ENCODE assay signal across 26 cellular contexts in the genomic region with DNA sequence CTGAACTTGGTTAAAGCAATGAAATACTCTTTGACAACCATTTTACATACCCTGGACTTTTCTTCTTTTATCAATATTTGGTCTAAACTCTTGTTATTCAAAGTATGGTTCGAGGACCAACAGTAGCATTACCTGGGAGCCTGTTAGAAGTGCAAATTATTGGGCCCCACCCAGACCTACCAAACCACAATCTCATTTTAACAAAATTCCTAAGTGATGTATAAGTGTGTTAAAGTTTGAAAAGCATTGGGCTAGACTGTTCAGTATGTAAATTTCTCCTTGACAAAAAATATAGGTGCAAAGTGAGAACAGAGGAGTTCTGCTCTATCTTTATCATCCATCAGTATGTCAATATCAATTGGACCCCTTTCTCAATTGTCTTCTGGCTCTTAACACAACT.
A peak's percentile ranks its signal among the peaks of the same experiment; 100 is the strongest.
DNase-seq lines count a peak whose midpoint lies in the region; ATAC-seq, FAIRE-seq and TF ChIP-seq lines count a peak whose summit lies in the region.
"Had no signal": no experiment of that assay in that cellular context is flagged by ENCODE, and none has a peak within 500 bp of the region (broad histone marks: within the 10 kb centered on the region; RNA-seq: fewer than 3 reads in every experiment).

No MANE protein-coding gene starts in this region.

- H3K36me3 ChIP-seq in PC-3 (ENCODE audit: low read depth, low read length) (no peaks in the 10 kb centered on the region), GM23338 (ENCODE audit: insufficient read depth) (no peaks in the 10 kb centered on the region)
- H3K36me3 ChIP-seq: BLaER1 treated with 17β-estradiol and CSF1 and Interleukin-3, amounts not matched to agents 10 nM and 100 nM had no signal

- intact Hi-C loops in PC-3 (cut with micrococcal nuclease), result no loop called here

- H3K4me1 Mint-ChIP-seq in GM23338, result no peaks in the 10 kb centered on the region

- H3K79me2 ChIP-seq in PC-3 (ENCODE audit: low read length), result no peaks in the 10 kb centered on the region
- no peaks in the 10 kb centered on the region for H3K79me2 ChIP-seq in GM23338 (replicated peaks; ENCODE audit: insufficient read depth)

- H3K4me1 ChIP-seq in PC-3 (ENCODE audit: insufficient read depth, low read length) (peaks cover 9% of the 10 kb centered on the region), GM23338 (ENCODE audit: insufficient read depth) (no peaks in the 10 kb centered on the region)
- H3K4me1 ChIP-seq: BLaER1 treated with 17β-estradiol and CSF1 and Interleukin-3, amounts not matched to agents 10 nM and 100 nM; Caco-2 had no signal

- H3K36me3 Mint-ChIP-seq in GM23338 (ENCODE audit: low read depth), result no peaks in the 10 kb centered on the region
- H3K36me3 Mint-ChIP-seq: CD8-positive, alpha-beta T cell had no signal

- TF ChIP-seq CTCF in PC-3 (conservative IDR thresholded peaks at IDR 0.05; ENCODE audit: low read depth, low read length) (no peak), GM23338 (conservative IDR thresholded peaks at IDR 0.05; ENCODE audit: low read depth in 2 of 2) (no peak)

- H3K4me2 ChIP-seq in PC-3 (ENCODE audit: low read length), result peak overlapping the region; percentile 72
- H3K4me2 ChIP-seq in GM23338, result no peak overlapping the region
- H3K4me2 ChIP-seq: BLaER1 treated with 17β-estradiol and CSF1 and Interleukin-3, amounts not matched to agents 10 nM and 100 nM had no signal

- no peak overlapping the region for H3K9ac ChIP-seq in PC-3 (ENCODE audit: low read length)
- H3K9ac ChIP-seq: BLaER1 treated with 17β-estradiol and CSF1 and Interleukin-3, amounts not matched to agents 10 nM and 100 nM had no signal

- H3K27ac ChIP-seq in PC-3 (ENCODE audit: low read length) (peak overlapping the region; percentile 24; the same call in 1 of the 2 replicates), GM23338 (ENCODE audit: low read depth) (no peak overlapping the region)
- H3K27ac ChIP-seq: BLaER1 treated with 17β-estradiol and CSF1 and Interleukin-3, amounts not matched to agents 10 nM and 100 nM; C4-2B had no signal

- H3K27ac Mint-ChIP-seq in GM23338, result no peak overlapping the region
- H3K27ac Mint-ChIP-seq: B cell; CD4-positive, alpha-beta T cell; CD8-positive, alpha-beta T cell had no signal

- CTCF ChIA-PET in PC-3 (lab: Charles Lee), result no interaction called here

- H3K4me3 Mint-ChIP-seq in GM23338, result no peak overlapping the region
- H3K4me3 Mint-ChIP-seq: B cell; CD4-positive, alpha-beta T cell; CD8-positive, alpha-beta T cell had no signal

- H2AFZ ChIP-seq in PC-3 (ENCODE audit: low read length) (no peak overlapping the region), GM23338 (no peak overlapping the region)

- FAIRE-seq in colon (lab: Jason Lieb, UNC), result peak; percentile 51
- FAIRE-seq: A204.1, D721Med, GM12878, GM12892, GM18507 had no signal

- POLR2A ChIA-PET in PC-3 (lab: Charles Lee; ENCODE audit: unreplicated experiment), result no interaction called here

- ATAC-seq in PC-3 (peak; percentile 92), GM23338 (no peak), GM21576 (IDR thresholded peaks at IDR 0.05; ENCODE audit: unreplicated experiment) (no peak), HG02610 (IDR thresholded peaks at IDR 0.05; ENCODE audit: unreplicated experiment) (no peak)
- ATAC-seq: CD8-positive, alpha-beta T cell; GM12878 had no signal

- H3K27me3 Mint-ChIP-seq in GM23338 (ENCODE audit: insufficient read depth, low read depth, poor library complexity), result no peaks in the 10 kb centered on the region
- H3K27me3 Mint-ChIP-seq: B cell; CD4-positive, alpha-beta T cell had no signal

- H3K27me3 ChIP-seq in PC-3 (ENCODE audit: low read length) (no peaks in the 10 kb centered on the region), GM23338 (ENCODE audit: insufficient read depth) (no peaks in the 10 kb centered on the region)
- H3K27me3 ChIP-seq: BLaER1 treated with 17β-estradiol and CSF1 and Interleukin-3, amounts not matched to agents 10 nM and 100 nM had no signal

- no peaks in the 10 kb centered on the region for H4K20me1 ChIP-seq in PC-3 (ENCODE audit: low read length)
- no peaks in the 10 kb centered on the region for H4K20me1 ChIP-seq in GM23338 (replicated peaks; ENCODE audit: insufficient read depth)
- H4K20me1 ChIP-seq: BLaER1 treated with 17β-estradiol and CSF1 and Interleukin-3, amounts not matched to agents 10 nM and 100 nM had no signal

- H3K4me3 ChIP-seq in PC-3 (ENCODE audit: low read length), result no peak overlapping the region
- H3K4me3 ChIP-seq in GM23338, result no peak overlapping the region
- H3K4me3 ChIP-seq: BLaER1 treated with 17β-estradiol and CSF1 and Interleukin-3, amounts not matched to agents 10 nM and 100 nM; GM12878 had no signal

- H3K9me2 ChIP-seq in PC-3 (replicated peaks; ENCODE audit: low read length), result no peaks in the 10 kb centered on the region
- no peaks in the 10 kb centered on the region for H3K9me2 ChIP-seq in GM23338 (ENCODE audit: insufficient read depth)

- H3K9me3 ChIP-seq in PC-3 (ENCODE audit: low read length), result no peaks in the 10 kb centered on the region
- H3K9me3 ChIP-seq: Caco-2 had no signal

- H3F3A ChIP-seq in PC-3 (ENCODE audit: low read length, unreplicated experiment) (no peaks in the 10 kb centered on the region), GM23338 (replicated peaks; ENCODE audit: low read depth) (no peaks in the 10 kb centered on the region)

- peak; percentile 64 for DNase-seq in PC-3
- peak; percentile 20 for DNase-seq in SW480 (ENCODE audit: low spot score)
- DNase-seq in GM23338 (ENCODE audit: low spot score), result no peak
- DNase-seq in NK-92 (lab: John Stamatoyannopoulos, UW; ENCODE audit: unreplicated experiment), result no peak
- DNase-seq: 8988T; AML-193; Caco-2; Calu3; CD4-positive, alpha-beta T cell; CD8-positive, alpha-beta T cell; DMS53; DMS79; DND-41; EL; GDM1 had no signal

- H3K9me3 Mint-ChIP-seq in GM23338, result no peaks in the 10 kb centered on the region
- H3K9me3 Mint-ChIP-seq: CD4-positive, alpha-beta T cell; CD8-positive, alpha-beta T cell had no signal

- no TSS peak for BruUV-seq in PC-3 (replicated peaks; lab: Mats Ljungman, UMichigan)

TF ChIP-seq in GM23338, 12 proteins besides CTCF, POLR2A, EP300 and RAD21:
- TF ChIP-seq, protein P1, sequence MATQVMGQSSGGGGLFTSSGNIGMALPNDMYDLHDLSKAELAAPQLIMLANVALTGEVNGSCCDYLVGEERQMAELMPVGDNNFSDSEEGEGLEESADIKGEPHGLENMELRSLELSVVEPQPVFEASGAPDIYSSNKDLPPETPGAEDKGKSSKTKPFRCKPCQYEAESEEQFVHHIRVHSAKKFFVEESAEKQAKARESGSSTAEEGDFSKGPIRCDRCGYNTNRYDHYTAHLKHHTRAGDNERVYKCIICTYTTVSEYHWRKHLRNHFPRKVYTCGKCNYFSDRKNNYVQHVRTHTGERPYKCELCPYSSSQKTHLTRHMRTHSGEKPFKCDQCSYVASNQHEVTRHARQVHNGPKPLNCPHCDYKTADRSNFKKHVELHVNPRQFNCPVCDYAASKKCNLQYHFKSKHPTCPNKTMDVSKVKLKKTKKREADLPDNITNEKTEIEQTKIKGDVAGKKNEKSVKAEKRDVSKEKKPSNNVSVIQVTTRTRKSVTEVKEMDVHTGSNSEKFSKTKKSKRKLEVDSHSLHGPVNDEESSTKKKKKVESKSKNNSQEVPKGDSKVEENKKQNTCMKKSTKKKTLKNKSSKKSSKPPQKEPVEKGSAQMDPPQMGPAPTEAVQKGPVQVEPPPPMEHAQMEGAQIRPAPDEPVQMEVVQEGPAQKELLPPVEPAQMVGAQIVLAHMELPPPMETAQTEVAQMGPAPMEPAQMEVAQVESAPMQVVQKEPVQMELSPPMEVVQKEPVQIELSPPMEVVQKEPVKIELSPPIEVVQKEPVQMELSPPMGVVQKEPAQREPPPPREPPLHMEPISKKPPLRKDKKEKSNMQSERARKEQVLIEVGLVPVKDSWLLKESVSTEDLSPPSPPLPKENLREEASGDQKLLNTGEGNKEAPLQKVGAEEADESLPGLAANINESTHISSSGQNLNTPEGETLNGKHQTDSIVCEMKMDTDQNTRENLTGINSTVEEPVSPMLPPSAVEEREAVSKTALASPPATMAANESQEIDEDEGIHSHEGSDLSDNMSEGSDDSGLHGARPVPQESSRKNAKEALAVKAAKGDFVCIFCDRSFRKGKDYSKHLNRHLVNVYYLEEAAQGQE (IDR thresholded peaks at IDR 0.05; ENCODE audit: unreplicated experiment), result no peak
- no peak for TF ChIP-seq ZNF114 (CRISPR knock-in tag; IDR thresholded peaks at IDR 0.05)
- TF ChIP-seq EZH2 (IDR thresholded peaks at IDR 0.05; ENCODE audit: low read depth, unreplicated experiment), result no peak
- no peak for TF ChIP-seq NANOG (IDR thresholded peaks at IDR 0.05; ENCODE audit: borderline replicate concordance)
- no peak for TF ChIP-seq ZNF331 (CRISPR knock-in tag; IDR thresholded peaks at IDR 0.05; ENCODE audit: low read depth)
TF ChIP-seq in GM23338: peak in this region for 0.

Comparison
In these comparisons a context has a peak if more than half of its experiments do, and no peak if none do; other contexts are left out.
1. DNase-seq: peak in PC-3 (single experiment) and SW480 (single experiment); none in GM23338 (single experiment) and NK-92 (single experiment).